In the genomic region with DNA sequence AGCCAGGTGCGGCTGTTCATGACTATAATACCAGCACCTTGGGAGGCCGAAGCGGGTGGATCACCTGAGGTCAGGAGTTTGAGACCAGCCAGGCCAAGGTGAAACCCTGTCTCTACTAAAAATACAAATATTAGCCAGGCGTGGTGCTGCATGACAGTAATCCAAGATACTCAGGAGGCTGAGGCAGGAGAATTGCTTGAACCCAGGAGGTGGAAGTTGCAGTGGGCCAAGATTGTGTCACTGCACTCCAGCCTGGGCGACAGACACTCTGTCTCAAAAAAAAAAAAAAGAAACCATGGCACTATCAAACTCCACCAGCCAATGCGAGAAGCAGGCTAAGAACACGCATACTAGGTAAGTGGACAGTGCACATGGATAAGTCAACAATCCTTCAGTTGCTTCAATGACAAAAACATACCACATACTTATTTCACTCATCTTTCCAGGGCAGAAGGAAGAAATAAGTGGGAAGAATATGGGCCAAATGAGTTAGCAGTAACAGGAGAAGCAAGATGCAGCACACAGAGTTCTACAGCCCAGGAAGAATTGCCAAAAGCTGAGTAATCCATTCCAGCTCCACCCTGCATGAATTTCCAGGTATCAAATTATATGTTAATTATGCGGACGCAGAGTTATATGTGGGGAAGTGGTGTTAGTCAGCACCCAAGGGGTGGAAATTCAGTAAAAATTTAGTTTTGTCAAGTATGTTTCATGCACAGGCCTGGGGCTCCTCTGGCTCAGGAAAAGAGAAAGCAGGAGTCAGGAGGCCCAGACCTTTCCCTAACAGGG, we compare ENCODE assay signal across 1 cellular context.
TF ChIP-seq lines count a peak whose summit lies in the region.

No MANE protein-coding gene starts in this region.

TF ChIP-seq in IMR-90, 13 proteins besides CTCF, POLR2A, EP300 and RAD21 (continued from another document):
- TF ChIP-seq, protein P1, sequence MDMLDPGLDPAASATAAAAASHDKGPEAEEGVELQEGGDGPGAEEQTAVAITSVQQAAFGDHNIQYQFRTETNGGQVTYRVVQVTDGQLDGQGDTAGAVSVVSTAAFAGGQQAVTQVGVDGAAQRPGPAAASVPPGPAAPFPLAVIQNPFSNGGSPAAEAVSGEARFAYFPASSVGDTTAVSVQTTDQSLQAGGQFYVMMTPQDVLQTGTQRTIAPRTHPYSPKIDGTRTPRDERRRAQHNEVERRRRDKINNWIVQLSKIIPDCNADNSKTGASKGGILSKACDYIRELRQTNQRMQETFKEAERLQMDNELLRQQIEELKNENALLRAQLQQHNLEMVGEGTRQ (IDR thresholded peaks at IDR 0.05; ENCODE audit: low read depth, low read length), result no peak
- no peak; the same call in 1 of the 2 replicates for TF ChIP-seq MAFK (IDR thresholded peaks at IDR 0.05; ENCODE audit: low read depth, low read length)
- TF ChIP-seq, protein P2, sequence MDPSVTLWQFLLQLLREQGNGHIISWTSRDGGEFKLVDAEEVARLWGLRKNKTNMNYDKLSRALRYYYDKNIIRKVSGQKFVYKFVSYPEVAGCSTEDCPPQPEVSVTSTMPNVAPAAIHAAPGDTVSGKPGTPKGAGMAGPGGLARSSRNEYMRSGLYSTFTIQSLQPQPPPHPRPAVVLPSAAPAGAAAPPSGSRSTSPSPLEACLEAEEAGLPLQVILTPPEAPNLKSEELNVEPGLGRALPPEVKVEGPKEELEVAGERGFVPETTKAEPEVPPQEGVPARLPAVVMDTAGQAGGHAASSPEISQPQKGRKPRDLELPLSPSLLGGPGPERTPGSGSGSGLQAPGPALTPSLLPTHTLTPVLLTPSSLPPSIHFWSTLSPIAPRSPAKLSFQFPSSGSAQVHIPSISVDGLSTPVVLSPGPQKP (IDR thresholded peaks at IDR 0.05; ENCODE audit: borderline replicate concordance, low read depth, low read length), result no peak
- no peak for TF ChIP-seq MAZ (IDR thresholded peaks at IDR 0.05; ENCODE audit: borderline replicate concordance, low read depth, low read length)
TF ChIP-seq in IMR-90: peak in this region for 0.
